Comparison of ENCODE assay signal across 31 cellular contexts in the genomic region with DNA sequence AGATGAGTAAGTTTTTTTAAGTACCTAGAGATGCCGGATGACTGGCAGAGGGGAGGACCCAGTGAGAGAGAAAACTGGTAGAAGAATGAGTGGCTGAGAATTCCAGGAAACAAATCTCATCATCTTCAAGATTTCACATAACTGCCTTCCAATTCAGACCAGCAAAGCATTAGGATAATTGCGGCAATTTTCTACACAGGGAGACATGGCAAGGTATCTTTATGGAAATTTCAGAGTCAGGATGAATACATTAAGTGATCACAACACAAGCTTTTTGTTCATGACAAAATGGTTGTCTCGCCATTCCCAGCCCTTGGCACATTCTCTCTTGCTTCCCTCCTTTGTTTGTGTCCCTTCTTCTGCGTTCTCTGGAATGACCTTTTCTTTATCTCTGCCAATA.
DNase-seq lines count a peak whose midpoint lies in the region; ATAC-seq and TF ChIP-seq lines count a peak whose summit lies in the region.
"Had no signal": no experiment of that assay in that cellular context is flagged by ENCODE, and none has a peak within 500 bp of the region (broad histone marks: within the 10 kb centered on the region; RNA-seq: fewer than 3 reads in every experiment).

No MANE protein-coding gene starts in this region.

- H3K9me3 ChIP-seq in neural cell (ENCODE audit: low read length), result peaks cover 6% of the 10 kb centered on the region
- H3K9me3 ChIP-seq: BE2C, Caco-2 had no signal

- H3K9me2 ChIP-seq in neural cell (ENCODE audit: insufficient read depth, low read length), result no peaks in the 10 kb centered on the region

- H3K79me2 ChIP-seq in neural cell (replicated peaks; ENCODE audit: insufficient read depth, low read length), result no peaks in the 10 kb centered on the region

- H3K36me3 ChIP-seq in neural cell (ENCODE audit: insufficient read depth, low read length), result no peaks in the 10 kb centered on the region
- H3K36me3 ChIP-seq: BE2C, BLaER1 had no signal

- no peak for TF ChIP-seq RAD21 in neural cell (conservative IDR thresholded peaks at IDR 0.05)

- peak overlapping the region; percentile 92 for H3K27ac ChIP-seq in neural cell (ENCODE audit: low read length)
- H3K27ac ChIP-seq: 22Rv1; A549; BLaER1; BLaER1 treated with 17β-estradiol and CSF1 and Interleukin-3, amounts not matched to agents 10 nM and 100 nM; C4-2B had no signal

- H4K20me1 ChIP-seq in neural cell (ENCODE audit: insufficient read depth), result no peaks in the 10 kb centered on the region
- H4K20me1 ChIP-seq: BLaER1; BLaER1 treated with 17β-estradiol and CSF1 and Interleukin-3, amounts not matched to agents 10 nM and 100 nM had no signal

- H3K27me3 ChIP-seq in neural cell (ENCODE audit: insufficient read depth, low read depth, low read length), result no peaks in the 10 kb centered on the region
- H3K27me3 ChIP-seq: BE2C; BLaER1; BLaER1 treated with 17β-estradiol and CSF1 and Interleukin-3, amounts not matched to agents 10 nM and 100 nM had no signal

- no peak for TF ChIP-seq CTCF in neural cell (IDR thresholded peaks at IDR 0.05; ENCODE audit: poor library complexity, severe bottlenecking)

- no peak for ATAC-seq in GM21515 (IDR thresholded peaks at IDR 0.05; ENCODE audit: unreplicated experiment)
- ATAC-seq: A549; CD8-positive, alpha-beta T cell had no signal

- peaks cover 4% of the 10 kb centered on the region for H3F3A ChIP-seq in neural cell (ENCODE audit: insufficient read depth, low read length, poor library complexity, severe bottlenecking)

- peak overlapping the region; percentile 26 for H3K4me2 ChIP-seq in neural cell (ENCODE audit: low read length)
- H3K4me2 ChIP-seq: A549; BLaER1; BLaER1 treated with 17β-estradiol and CSF1 and Interleukin-3, amounts not matched to agents 10 nM and 100 nM had no signal

- DNase-seq in NCI-H2227 (lab: John Stamatoyannopoulos, UW; ENCODE audit: unreplicated experiment) (peak; percentile 15), NCI-H2227 treated with DMSO at 0.1 percent for 48 hours (lab: John Stamatoyannopoulos, UW) (peak; percentile 26), NOMO-1 (lab: John Stamatoyannopoulos, UW; ENCODE audit: unreplicated experiment in 2 of 2) (no peak), NCI-H446 (lab: John Stamatoyannopoulos, UW) (no peak)
- DNase-seq: 8988T; ACHN; AML-193; BE2C; C1 segment of cervical spinal cord; Caco-2; Calu3; CD4-positive, alpha-beta memory T cell; CD4-positive, alpha-beta T cell; CD4-positive, CD25-positive, alpha-beta regulatory T cell; CD8-positive, alpha-beta memory T cell; CD8-positive, alpha-beta T cell; COR-L47; DMS 273 treated with DMSO at 0.1 percent for 48 hours; DMS153; DMS53; DMS79; DMS79 treated with DMSO at 0.1 percent for 48 hours; DND-41; EL had no signal

- H3K4me3 ChIP-seq in neural cell (ENCODE audit: low read length), result peak overlapping the region; percentile 18
- H3K4me3 ChIP-seq: A549; BLaER1; BLaER1 treated with 17β-estradiol and CSF1 and Interleukin-3, amounts not matched to agents 10 nM and 100 nM had no signal

- H3K9ac ChIP-seq in neural cell (ENCODE audit: low read length), result peak overlapping the region; percentile 51
- H3K9ac ChIP-seq: BLaER1; BLaER1 treated with 17β-estradiol and CSF1 and Interleukin-3, amounts not matched to agents 10 nM and 100 nM had no signal

- no peak overlapping the region for H2AFZ ChIP-seq in neural cell (ENCODE audit: low read depth, low read length)

- peak; percentile 69 for TF ChIP-seq EP300 in neural cell (conservative IDR thresholded peaks at IDR 0.05; ENCODE audit: poor library complexity, severe bottlenecking)

TF ChIP-seq in neural cell, 6 proteins besides CTCF, POLR2A, EP300 and RAD21:
- TF ChIP-seq EZH2 (IDR thresholded peaks at IDR 0.05; ENCODE audit: borderline replicate concordance, insufficient read depth, low read length, poor library complexity, severe bottlenecking) (no peak), POLR2AphosphoS5 (IDR thresholded peaks at IDR 0.05) (peak; percentile 89)
- TF ChIP-seq, protein P1, sequence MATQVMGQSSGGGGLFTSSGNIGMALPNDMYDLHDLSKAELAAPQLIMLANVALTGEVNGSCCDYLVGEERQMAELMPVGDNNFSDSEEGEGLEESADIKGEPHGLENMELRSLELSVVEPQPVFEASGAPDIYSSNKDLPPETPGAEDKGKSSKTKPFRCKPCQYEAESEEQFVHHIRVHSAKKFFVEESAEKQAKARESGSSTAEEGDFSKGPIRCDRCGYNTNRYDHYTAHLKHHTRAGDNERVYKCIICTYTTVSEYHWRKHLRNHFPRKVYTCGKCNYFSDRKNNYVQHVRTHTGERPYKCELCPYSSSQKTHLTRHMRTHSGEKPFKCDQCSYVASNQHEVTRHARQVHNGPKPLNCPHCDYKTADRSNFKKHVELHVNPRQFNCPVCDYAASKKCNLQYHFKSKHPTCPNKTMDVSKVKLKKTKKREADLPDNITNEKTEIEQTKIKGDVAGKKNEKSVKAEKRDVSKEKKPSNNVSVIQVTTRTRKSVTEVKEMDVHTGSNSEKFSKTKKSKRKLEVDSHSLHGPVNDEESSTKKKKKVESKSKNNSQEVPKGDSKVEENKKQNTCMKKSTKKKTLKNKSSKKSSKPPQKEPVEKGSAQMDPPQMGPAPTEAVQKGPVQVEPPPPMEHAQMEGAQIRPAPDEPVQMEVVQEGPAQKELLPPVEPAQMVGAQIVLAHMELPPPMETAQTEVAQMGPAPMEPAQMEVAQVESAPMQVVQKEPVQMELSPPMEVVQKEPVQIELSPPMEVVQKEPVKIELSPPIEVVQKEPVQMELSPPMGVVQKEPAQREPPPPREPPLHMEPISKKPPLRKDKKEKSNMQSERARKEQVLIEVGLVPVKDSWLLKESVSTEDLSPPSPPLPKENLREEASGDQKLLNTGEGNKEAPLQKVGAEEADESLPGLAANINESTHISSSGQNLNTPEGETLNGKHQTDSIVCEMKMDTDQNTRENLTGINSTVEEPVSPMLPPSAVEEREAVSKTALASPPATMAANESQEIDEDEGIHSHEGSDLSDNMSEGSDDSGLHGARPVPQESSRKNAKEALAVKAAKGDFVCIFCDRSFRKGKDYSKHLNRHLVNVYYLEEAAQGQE (IDR thresholded peaks at IDR 0.05; ENCODE audit: borderline replicate concordance), result peak; percentile 100

Comparison
In these comparisons a context has a peak if more than half of its experiments do, and no peak if none do; other contexts are left out.
1. DNase-seq: peak in NCI-H2227 (single experiment) and NCI-H2227 treated with DMSO at 0.1 percent for 48 hours (single experiment); none in NOMO-1 (0 of 2) and NCI-H446 (0 of 2).